ENCODE assay signal across 11 cellular contexts in the genomic region with DNA sequence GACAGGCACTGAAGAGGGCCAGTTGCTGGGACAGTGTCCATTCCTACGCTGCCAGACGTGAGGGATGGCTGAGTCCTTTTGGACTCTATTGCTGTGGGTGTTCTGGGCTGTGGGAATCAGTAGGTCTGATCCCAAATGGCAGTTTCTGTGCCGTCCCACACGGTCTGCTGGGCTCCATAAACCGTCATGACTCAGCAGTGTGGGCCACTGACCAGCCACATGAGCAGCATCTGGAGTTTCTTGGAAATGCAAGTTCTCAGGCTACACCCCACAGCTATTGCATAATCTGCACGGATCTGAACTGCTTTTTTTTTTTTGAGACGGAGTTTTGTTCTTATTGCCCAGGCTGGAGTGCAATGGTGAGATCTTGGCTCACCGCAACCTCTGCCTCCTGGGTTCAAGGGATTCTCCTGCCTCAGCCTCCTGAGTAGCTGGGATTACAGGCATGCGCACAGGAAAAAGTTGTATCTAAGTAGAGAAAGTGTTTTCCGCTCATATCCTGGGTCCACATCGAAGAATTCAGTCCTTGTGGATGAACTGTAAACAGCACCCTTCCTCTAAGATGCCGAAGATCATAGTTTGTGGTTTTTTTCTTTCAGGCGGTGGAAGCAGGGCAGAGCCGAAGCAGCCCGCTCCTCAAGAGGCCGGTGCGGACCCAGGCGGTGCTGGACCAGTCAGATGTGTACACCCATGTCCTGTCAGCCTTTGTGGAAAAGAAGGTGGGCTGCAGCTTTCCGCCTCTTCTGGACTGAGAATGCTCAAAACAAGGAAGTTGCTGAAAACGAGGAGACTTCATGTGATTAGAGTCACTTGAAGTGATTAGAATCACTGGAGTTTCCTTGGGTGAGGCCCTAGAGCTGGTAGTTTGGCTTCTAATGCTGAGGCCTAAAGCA. TPM values are rescaled to one million over a fixed set of nuclear protein-coding genes. Genes with fewer than 3 reads are reported as not detected.
A peak's percentile ranks its signal among the peaks of the same experiment; 100 is the strongest.
DNase-seq lines count a peak whose midpoint lies in the region; ATAC-seq and TF ChIP-seq lines count a peak whose summit lies in the region.
"Had no signal": no experiment of that assay in that cellular context is flagged by ENCODE, and none has a peak within 500 bp of the region (broad histone marks: within the 10 kb centered on the region; RNA-seq: fewer than 3 reads in every experiment).

No MANE protein-coding gene starts in this region.

- no peaks in the 10 kb centered on the region for H3K79me2 ChIP-seq in fibroblast of lung (ENCODE audit: control insufficient read depth, insufficient read depth, low read length)

- TF ChIP-seq CTCF in RWPE1 (conservative IDR thresholded peaks at IDR 0.05; ENCODE audit: low read depth) = no peak
- no peak for TF ChIP-seq CTCF in fibroblast of lung (conservative IDR thresholded peaks at IDR 0.05 in 1 of 2, IDR thresholded peaks at IDR 0.05 in 1 of 2; ENCODE audit: low read depth in 1 of 2, low read length in 2 of 2)
- TF ChIP-seq CTCF in omental fat pad (IDR thresholded peaks at IDR 0.05) = no peak

- peak overlapping the region in 3 of 8 donors; percentile 35 to 84 (median 38) for H3K27ac Mint-ChIP-seq in CD8-positive, alpha-beta memory T cell

- no peaks in the 10 kb centered on the region for H3K9me3 Mint-ChIP-seq in CD8-positive, alpha-beta memory T cell

- H4K20me1 ChIP-seq in fibroblast of lung (ENCODE audit: control insufficient read depth, extremely low read depth, insufficient read depth, low read length) = no peaks in the 10 kb centered on the region

- peaks cover 5% of the 10 kb centered on the region for H3K4me1 ChIP-seq in CD8-positive, alpha-beta memory T cell (ENCODE audit: insufficient read depth, low read length)
- H3K4me1 ChIP-seq in fibroblast of lung (ENCODE audit: control insufficient read depth, extremely low read depth, insufficient read depth, low read length) (peaks cover 9% of the 10 kb centered on the region), HAP-1 (no peaks in the 10 kb centered on the region)

- H3K27ac ChIP-seq in CD8-positive, alpha-beta memory T cell (ENCODE audit: low read depth, low read length) = peak overlapping the region; percentile 38
- H3K27ac ChIP-seq in RWPE1 (peak overlapping the region; percentile 56), fibroblast of lung (ENCODE audit: insufficient read depth, low read length) (no peak overlapping the region)

- no peak overlapping the region for H3K4me3 ChIP-seq in CD8-positive, alpha-beta memory T cell (ENCODE audit: low read length)
- H3K4me3 ChIP-seq in fibroblast of lung (replicated peaks in 1 of 4; ENCODE audit: control extremely low read depth in 1 of 4, insufficient read depth in 1 of 4, low read depth in 3 of 4, low read length in 4 of 4) (no peak overlapping the region), HAP-1 (no peak overlapping the region)

- H3K36me3 Mint-ChIP-seq in CD8-positive, alpha-beta memory T cell = peaks cover 7 to 91% (median 32%) of the 10 kb centered on the region in 3 donors

- CTCF ChIA-PET in CD8-positive, alpha-beta memory T cell (lab: Charles Lee) = interaction anchor here (1.6 kb wide), 1 partner anchor 10 kb away, joined by 3 read pairs; no protein-coding TSS in a partner anchor
- CTCF ChIA-PET in RWPE1 (lab: Yijun Ruan, JAX) = no interaction called here

- no peak for DNase-seq in CD8-positive, alpha-beta memory T cell
- DNase-seq in RWPE1 (ENCODE audit: low spot score) = no peak
- DNase-seq in fibroblast of lung (ENCODE audit: low read depth in 2 of 2) = peak; percentile 30 to 38
- DNase-seq in omental fat pad (ENCODE audit: low spot score) = no peak
- DNase-seq in HAP-1 (ENCODE audit: low spot score in 2 of 2) = no peak
- DNase-seq in DMS53 treated with DMSO at 0.1 percent for 48 hours (lab: John Stamatoyannopoulos, UW; ENCODE audit: unreplicated experiment) = no peak
- no peak for DNase-seq in NCI-H748 (lab: John Stamatoyannopoulos, UW; ENCODE audit: unreplicated experiment)
- DNase-seq: activated CD8-positive, alpha-beta memory T cell treated with anti-CD3 and anti-CD28 coated beads, Interleukin-2, amount 50 U/mL, for 48 hours; NCI-H2227 treated with DMSO at 0.1 percent for 48 hours; stimulated activated CD4-positive, alpha-beta T cell treated with anti-CD3 and anti-CD28 coated beads, Interleukin-12 subunit alpha, Interleukin-12 subunit beta, amount 100 ng/mL, for 4 hours had no signal

- no peaks in the 10 kb centered on the region for H3K27me3 ChIP-seq in CD8-positive, alpha-beta memory T cell (ENCODE audit: insufficient read depth, low read length, poor library complexity, severe bottlenecking)
- H3K27me3 ChIP-seq in fibroblast of lung (ENCODE audit: control insufficient read depth, insufficient read depth, low read length) (no peaks in the 10 kb centered on the region), HAP-1 (ENCODE audit: low read depth) (no peaks in the 10 kb centered on the region)

- H3K9ac ChIP-seq in fibroblast of lung (ENCODE audit: insufficient read depth, low read length) = no peak overlapping the region

- no peak overlapping the region for H3K4me2 ChIP-seq in fibroblast of lung (ENCODE audit: extremely low read depth, insufficient read depth, low read length)

- no peak overlapping the region for H3K4me3 Mint-ChIP-seq in CD8-positive, alpha-beta memory T cell

- peaks cover 67% of the 10 kb centered on the region for H3K36me3 ChIP-seq in CD8-positive, alpha-beta memory T cell (ENCODE audit: insufficient read depth, low read length)
- peaks cover 23% of the 10 kb centered on the region for H3K36me3 ChIP-seq in fibroblast of lung (ENCODE audit: control insufficient read depth, insufficient read depth, low read length)
- H3K36me3 ChIP-seq in HAP-1 (replicated peaks) = peaks cover 75% of the 10 kb centered on the region

- POLR2A ChIA-PET in CD8-positive, alpha-beta memory T cell (lab: Charles Lee) = no interaction called here
- POLR2A ChIA-PET in RWPE1 (lab: Yijun Ruan, JAX; ENCODE audit: low non-redundant PET) = no interaction called here

- H3K27me3 Mint-ChIP-seq in CD8-positive, alpha-beta memory T cell = no peaks in the 10 kb centered on the region

- no peaks in the 10 kb centered on the region for H3K9me3 ChIP-seq in CD8-positive, alpha-beta memory T cell (ENCODE audit: low read length)
- H3K9me3 ChIP-seq in fibroblast of lung (ENCODE audit: control insufficient read depth, insufficient read depth, low read depth, low read length) (no peaks in the 10 kb centered on the region), HAP-1 (no peaks in the 10 kb centered on the region)

- ATAC-seq in omental fat pad (ENCODE audit: low FRiP score) (peak; percentile 25), HG02981 (IDR thresholded peaks at IDR 0.05; ENCODE audit: unreplicated experiment) (no peak)

- in situ Hi-C loops in HAP-1 (cut with MboI; ENCODE audit: low sequenced_read_pairs) = no loop called here

- peaks cover 0 to 2% (median 0%) of the 10 kb centered on the region in 3 donors for H3K4me1 Mint-ChIP-seq in CD8-positive, alpha-beta memory T cell

- H2AFZ ChIP-seq in fibroblast of lung (ENCODE audit: low read length) = no peak overlapping the region

RNA-seq across cellular contexts. Expression of a gene that starts 25.5 kb away (rescaled TPM):
- 10 to 100 TPM; 45.5 to 47.7 TPM for total RNA-seq in CD8-positive, alpha-beta memory T cell
- polyA plus RNA-seq in CD8-positive, alpha-beta memory T cell = 41.3 TPM
- total RNA-seq in fibroblast of lung (22.1 and 29.6 TPM in 2 replicates), omental fat pad (10 to 100 TPM; 19.7 to 30.6 (median 23.8) TPM)
- polyA plus RNA-seq in fibroblast of lung = 22.5 and 23.1 TPM in 2 replicates
- polyA plus RNA-seq in fibroblast of lung (2012) = 17.7 and 18.5 TPM in 2 replicates
- 9.2 and 10.4 TPM in 2 replicates for polyA minus RNA-seq in fibroblast of lung (ENCODE audit: low replicate concordance)

RNA-seq across cellular contexts. Expression of a gene that starts 57.5 kb away (rescaled TPM):
- 10 to 100 TPM; 33.9 to 34.3 TPM for total RNA-seq in CD8-positive, alpha-beta memory T cell
- polyA plus RNA-seq in CD8-positive, alpha-beta memory T cell = 40.9 TPM
- total RNA-seq in fibroblast of lung = 129 and 204 TPM in 2 replicates
- polyA plus RNA-seq in fibroblast of lung = 36.0 and 41.0 TPM in 2 replicates
- polyA plus RNA-seq in fibroblast of lung (2012) = 23.7 and 27.4 TPM in 2 replicates
- polyA minus RNA-seq in fibroblast of lung (ENCODE audit: low replicate concordance) = 86.0 and 195 TPM in 2 replicates
- total RNA-seq in omental fat pad = 100 to 1,000 TPM in 1 of 4 donors, 10 to 100 TPM in 3; 49.3 to 116 (median 54.7) TPM

Comparison
In these comparisons a context has a peak if more than half of its experiments do, and no peak if none do; other contexts are left out.
1. DNase-seq: peak in fibroblast of lung (2 of 2); none in CD8-positive, alpha-beta memory T cell (0 of 5), RWPE1 (single experiment), omental fat pad (single experiment), HAP-1 (0 of 2), DMS53 treated with DMSO at 0.1 percent for 48 hours (single experiment) and NCI-H748 (single experiment).